In the genomic region with DNA sequence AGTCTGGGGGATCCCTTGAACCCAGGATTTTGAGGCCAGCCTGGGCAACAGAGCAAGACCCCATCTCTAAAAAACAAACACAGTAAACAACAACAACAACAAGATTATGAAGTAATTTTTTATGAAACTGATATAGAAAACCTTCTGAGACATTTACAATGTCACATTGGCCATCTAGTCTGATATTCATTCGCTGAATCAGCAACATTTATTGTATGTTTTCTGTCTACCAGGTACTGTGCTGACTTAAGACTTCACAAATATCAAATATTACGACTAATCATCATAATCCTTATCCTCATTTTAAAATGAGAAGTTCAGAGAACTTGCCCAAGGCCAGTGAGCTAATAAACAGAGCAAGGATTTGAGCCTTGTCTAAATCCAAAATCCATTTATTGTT, we compare ENCODE assay signal across 21 cellular contexts.
"Had no signal": no experiment of that assay in that cellular context is flagged by ENCODE, and none has a peak within 500 bp of the region (broad histone marks: within the 10 kb centered on the region; RNA-seq: fewer than 3 reads in every experiment).

No MANE protein-coding gene starts in this region.

- H3K4me1 ChIP-seq: esophagus muscularis mucosa, heart left ventricle, sigmoid colon, stomach, thyroid gland, upper lobe of left lung, vagina had no signal

- H3K9me3 Mint-ChIP-seq: activated T-cell treated with anti-CD3 and anti-CD28 coated beads, Interleukin-2, amount 50 U/mL, for 24 hours; activated T-helper 2 cell treated with anti-CD3 and anti-CD28 coated beads, Interferon-gamma antibody, Interleukin-2, Interleukin-4, amounts not matched to agents 10 μg/mL and 5 μg/mL and 100 μg/mL, durations not matched to agents 14 hours and 24 hours and 36 hours; dendritic cell treated with granulocyte-macrophage colony-stimulating factor and Interleukin-4, amounts not matched to agents 40 ng/mL and 50 ng/mL, for 4 days; nephron; stimulated activated naive B cell treated with anti-CD40 and anti-IgM and Interleukin-4, amounts not matched to agents 10 μg/mL and 1 μg/mL and 100 μg/mL, for 72 hours had no signal

- H3K4me3 ChIP-seq: esophagus muscularis mucosa, heart left ventricle, sigmoid colon, stomach, thyroid gland, upper lobe of left lung, vagina had no signal

- H3K9me3 ChIP-seq: esophagus muscularis mucosa, heart left ventricle, sigmoid colon, stomach, thyroid gland, upper lobe of left lung, vagina had no signal

- H3K4me3 Mint-ChIP-seq: activated CD4-positive, alpha-beta T cell treated with anti-CD3 and anti-CD28 coated beads for 36 hours; activated T-cell treated with anti-CD3 and anti-CD28 coated beads, Interleukin-2, amount 50 U/mL, for 24 hours; dendritic cell treated with granulocyte-macrophage colony-stimulating factor and Interleukin-4, amounts not matched to agents 40 ng/mL and 50 ng/mL, for 4 days; nephron; stimulated activated naive B cell treated with anti-CD40 and anti-IgM and Interleukin-4, amounts not matched to agents 10 μg/mL and 1 μg/mL and 100 μg/mL, for 72 hours had no signal

- ATAC-seq: activated CD4-positive, alpha-beta T cell treated with anti-CD3 and anti-CD28 coated beads for 36 hours; foreskin keratinocyte; heart left ventricle; stimulated activated naive B cell treated with anti-CD40 and anti-IgM and Interleukin-4, amounts not matched to agents 10 μg/mL and 1 μg/mL and 100 μg/mL, for 72 hours had no signal

- H3K4me1 Mint-ChIP-seq: nephron had no signal

- H3K27ac ChIP-seq: esophagus muscularis mucosa, foreskin keratinocyte, heart left ventricle, sigmoid colon, stomach, thyroid gland, upper lobe of left lung, vagina had no signal

- H3K27me3 ChIP-seq: esophagus muscularis mucosa, foreskin keratinocyte, heart left ventricle, sigmoid colon, stomach, thyroid gland, upper lobe of left lung, vagina had no signal

- H3K27me3 Mint-ChIP-seq: activated CD4-positive, alpha-beta T cell treated with anti-CD3 and anti-CD28 coated beads for 36 hours; activated T-cell treated with anti-CD3 and anti-CD28 coated beads, Interleukin-2, amount 50 U/mL, for 24 hours; dendritic cell treated with granulocyte-macrophage colony-stimulating factor and Interleukin-4, amounts not matched to agents 40 ng/mL and 50 ng/mL, for 4 days; stimulated activated naive B cell treated with anti-CD40 and anti-IgM and Interleukin-4, amounts not matched to agents 10 μg/mL and 1 μg/mL and 100 μg/mL, for 72 hours had no signal

- DNase-seq: activated CD4-positive, alpha-beta T cell treated with anti-CD3 and anti-CD28 coated beads for 36 hours; activated CD4-positive, CD25-positive, alpha-beta regulatory T cell; activated CD8-positive, alpha-beta memory T cell treated with anti-CD3 and anti-CD28 coated beads, Interleukin-2, amount 50 U/mL, for 4 hours; activated T-cell treated with anti-CD3 and anti-CD28 coated beads, Interleukin-2, amount 50 U/mL, for 24 hours; amygdala; foreskin keratinocyte; heart left ventricle; hypothalamus; midbrain; sigmoid colon; small intestine; stimulated activated CD4-positive, alpha-beta T cell treated with anti-CD3 and anti-CD28 coated beads, Interleukin-4, amount 100 ng/mL, for 24 hours; stimulated activated naive B cell treated with anti-CD40 and anti-IgM and Interleukin-4, amounts not matched to agents 10 μg/mL and 1 μg/mL and 100 μg/mL, for 72 hours; stomach; thyroid gland; upper lobe of left lung had no signal

- H3K27ac Mint-ChIP-seq: activated T-helper 2 cell treated with anti-CD3 and anti-CD28 coated beads, Interferon-gamma antibody, Interleukin-2, Interleukin-4, amounts not matched to agents 10 μg/mL and 5 μg/mL and 100 μg/mL, durations not matched to agents 14 hours and 24 hours and 36 hours; dendritic cell treated with granulocyte-macrophage colony-stimulating factor and Interleukin-4, amounts not matched to agents 40 ng/mL and 50 ng/mL, for 4 days; nephron; stimulated activated naive B cell treated with anti-CD40 and anti-IgM and Interleukin-4, amounts not matched to agents 10 μg/mL and 1 μg/mL and 100 μg/mL, for 72 hours had no signal

- H3K36me3 ChIP-seq: vagina had no signal
